ENCODE assay signal across 8 cellular contexts in genomic region chr2:108449410-108450200, GRCh38. TPM values are rescaled to one million over a fixed set of nuclear protein-coding genes. Genes with fewer than 3 reads are reported as not detected.
DNase-seq lines count a peak whose midpoint lies in the region; ATAC-seq, FAIRE-seq and TF ChIP-seq lines count a peak whose summit lies in the region.

No MANE protein-coding gene starts in this region.

- peaks cover 17% of the 10 kb centered on the region for H3K4me1 Mint-ChIP-seq in Calu3 (ENCODE audit: low read depth, unreplicated experiment)

- TSS peak; percentile 65 for BruUV-seq in Calu3 (replicated peaks; lab: Mats Ljungman, UMichigan)

- peaks cover 50% of the 10 kb centered on the region for H3K36me3 Mint-ChIP-seq in Calu3 (ENCODE audit: insufficient read depth, unreplicated experiment)

- H3K27ac Mint-ChIP-seq in Calu3 (ENCODE audit: unreplicated experiment): peak overlapping the region; percentile 99

- CTCF ChIA-PET in Calu3 (lab: Charles Lee): interaction anchor here (0.6 kb wide), 1 partner anchor 384 kb away, joined by 5 read pairs; no protein-coding TSS in a partner anchor

- FAIRE-seq in keratinocyte (lab: Jason Lieb, UNC): no peak

- peak overlapping the region; percentile 95 for H3K9ac ChIP-seq in keratinocyte (ENCODE audit: control insufficient read depth, extremely low read depth, insufficient read depth, low read length)

- H3K4me3 Mint-ChIP-seq in Calu3 (ENCODE audit: low read depth, unreplicated experiment): peak overlapping the region; percentile 99

- H3K4me3 ChIP-seq in brain microvascular endothelial cell (ENCODE audit: low read depth, low read length) (peak overlapping the region; percentile 94), keratinocyte (ENCODE audit: control insufficient read depth in 2 of 3, extremely low read depth in 1 of 3, insufficient read depth in 2 of 3, low read depth in 1 of 3, low read length in 3 of 3) (peak overlapping the region; percentile 68 to 89 (median 72))

- H3K9me3 ChIP-seq in keratinocyte (ENCODE audit: control insufficient read depth, low read depth, low read length): no peaks in the 10 kb centered on the region

- peak; percentile 29 for ATAC-seq in GM19372 (IDR thresholded peaks at IDR 0.05; ENCODE audit: low read depth, unreplicated experiment)
- ATAC-seq in HG03520 (IDR thresholded peaks at IDR 0.05; ENCODE audit: unreplicated experiment): peak; percentile 31

- H3K9me1 ChIP-seq in keratinocyte (ENCODE audit: control insufficient read depth, extremely low read depth, insufficient read depth, low read length): no peaks in the 10 kb centered on the region

- no peaks in the 10 kb centered on the region for H3K9me3 Mint-ChIP-seq in Calu3 (ENCODE audit: low read depth, unreplicated experiment)

- no peaks in the 10 kb centered on the region for H4K20me1 ChIP-seq in keratinocyte (ENCODE audit: control insufficient read depth, extremely low read depth, insufficient read depth, low read length)

- H3K27ac ChIP-seq in brain microvascular endothelial cell (peak overlapping the region; percentile 85), keratinocyte (ENCODE audit: control insufficient read depth, insufficient read depth, low read length) (peak overlapping the region; percentile 77)

- no peaks in the 10 kb centered on the region for H3K27me3 Mint-ChIP-seq in Calu3 (ENCODE audit: unreplicated experiment)

- H3K36me3 ChIP-seq in brain microvascular endothelial cell (replicated peaks) (peaks cover 15% of the 10 kb centered on the region), keratinocyte (ENCODE audit: control insufficient read depth in 2 of 2, extremely low read depth in 1 of 2, insufficient read depth in 2 of 2, low read length in 2 of 2) (peaks cover 4 to 12% of the 10 kb centered on the region in 2 experiments)

- peak overlapping the region; percentile 97 for H2AFZ ChIP-seq in keratinocyte (ENCODE audit: control insufficient read depth, low read length)

- intact Hi-C loops in Calu3 (cut with micrococcal nuclease; ENCODE audit: unreplicated experiment): loop anchor here (5.0 kb wide), 2 partner anchors 62 to 97 kb away; no protein-coding TSS in a partner anchor

- peaks cover 12% of the 10 kb centered on the region for H3K79me2 ChIP-seq in keratinocyte (ENCODE audit: control insufficient read depth, insufficient read depth, low read length)

- dilution Hi-C loops in keratinocyte (cut with MboI; ENCODE audit: extremely low pct_ligation_motif_present, low sequenced_read_pairs): no loop called here

- H3K4me2 ChIP-seq in keratinocyte (ENCODE audit: control insufficient read depth, extremely low read depth, insufficient read depth, low read depth, low read length): peak overlapping the region; percentile 90

- H3K27me3 ChIP-seq in brain microvascular endothelial cell (replicated peaks) (no peaks in the 10 kb centered on the region), keratinocyte (ENCODE audit: control insufficient read depth, extremely low read depth, insufficient read depth, low read length) (no peaks in the 10 kb centered on the region)

- H3K4me1 ChIP-seq in keratinocyte (ENCODE audit: control insufficient read depth, extremely low read depth, insufficient read depth, low read length): peaks cover 16% of the 10 kb centered on the region

- TF ChIP-seq CTCF in Calu3 (IDR thresholded peaks at IDR 0.05; ENCODE audit: unreplicated experiment): no peak
- TF ChIP-seq CTCF in brain microvascular endothelial cell (IDR thresholded peaks at IDR 0.05; ENCODE audit: low read depth, low read length, missing control alignments): no peak
- no peak for TF ChIP-seq CTCF in keratinocyte (optimal IDR thresholded peaks at IDR 0.05 in 1 of 3, IDR thresholded peaks at IDR 0.05 in 1 of 3, conservative IDR thresholded peaks at IDR 0.05 in 1 of 3; ENCODE audit: extremely low read depth in 1 of 3, insufficient read depth in 2 of 3, low read length in 3 of 3)

- in situ Hi-C loops in brain microvascular endothelial cell (cut with HindIII; ENCODE audit: low pct_ligation_motif_present, low sequenced_read_pairs): no loop called here

- peak; percentile 3 for DNase-seq in Calu3
- DNase-seq in SHP77 treated with DMSO at 0.1 percent for 48 hours (lab: John Stamatoyannopoulos, UW): peak; percentile 34
- DNase-seq in brain microvascular endothelial cell: peak; percentile 25
- no peak for DNase-seq in keratinocyte (ENCODE audit: low read depth, low spot score)
- peak; percentile 15 for DNase-seq in stimulated activated CD4-positive, alpha-beta T cell treated with anti-CD3 and anti-CD28 coated beads, Interleukin-2, amount 100 ng/mL, for 4 hours (ENCODE audit: low read depth)
- no peak for DNase-seq in NCI-H446 treated with DMSO at 0.1 percent for 48 hours (lab: John Stamatoyannopoulos, UW)

RNA-seq across cellular contexts. Expression of gene GCC2, which starts 0.6 kb away (rescaled TPM):
- 54.9 and 60.4 TPM in 2 replicates for total RNA-seq in Calu3 (2022)
- 4.0 to 8.4 TPM (median 5.5 TPM) in 3 replicates for polyA plus RNA-seq in keratinocyte
- 101 TPM for polyA plus RNA-seq in keratinocyte (2011; ENCODE audit: low read depth)
- polyA plus RNA-seq in keratinocyte (2011; cell fraction: cytosol; rRNA removed): 3.5 and 5.4 TPM in 2 replicates
- 11.1 and 16.2 TPM in 2 replicates for polyA plus RNA-seq in keratinocyte (2011; cell fraction: nucleus; rRNA removed)
- 6.4 and 9.1 TPM in 2 replicates for polyA plus RNA-seq in keratinocyte (2012; ENCODE audit: low replicate concordance)
- 0.46 to 13.3 TPM (median 3.4 TPM) in 3 replicates for polyA minus RNA-seq in keratinocyte
- 4.0 TPM for polyA minus RNA-seq in keratinocyte (2011; cell fraction: cytosol; rRNA and poly(A)+ RNA removed)
- polyA minus RNA-seq in keratinocyte (2011; cell fraction: nucleus; rRNA and poly(A)+ RNA removed): 10.0 and 21.7 TPM in 2 replicates

Comparison
In these comparisons a context has a peak if more than half of its experiments do, and no peak if none do; other contexts are left out.
1. DNase-seq: peak in Calu3 (single experiment), SHP77 treated with DMSO at 0.1 percent for 48 hours (single experiment), brain microvascular endothelial cell (single experiment) and stimulated activated CD4-positive, alpha-beta T cell treated with anti-CD3 and anti-CD28 coated beads, Interleukin-2, amount 100 ng/mL, for 4 hours (single experiment); none in keratinocyte (single experiment) and NCI-H446 treated with DMSO at 0.1 percent for 48 hours (single experiment).